In genomic region chr11:46917109-46918086, GRCh38 we compare ENCODE assay signal across 8 cellular contexts.
DNase-seq lines count a peak whose midpoint lies in the region; ATAC-seq and TF ChIP-seq lines count a peak whose summit lies in the region.

No MANE protein-coding gene starts in this region.

- peaks cover 57% of the 10 kb centered on the region for H3K27me3 ChIP-seq in HL-60 (ENCODE audit: insufficient read depth, poor library complexity, severe bottlenecking)

- H3K4me3 ChIP-seq in HL-60 (replicated peaks; ENCODE audit: insufficient read depth, low read length) (peak overlapping the region; percentile 37), iPS-18c (ENCODE audit: insufficient read depth, low read depth, low read length) (peak overlapping the region; percentile 68)

- no peak overlapping the region for H3K27ac ChIP-seq in HL-60 (replicated peaks)

- no peaks in the 10 kb centered on the region for H3K9me3 ChIP-seq in iPS-18c (ENCODE audit: control insufficient read depth, insufficient read depth, low read length)

- TF ChIP-seq CTCF in HL-60 (IDR thresholded peaks at IDR 0.05; ENCODE audit: insufficient read depth, low read length): no peak

- peak; percentile 3 for ATAC-seq in stimulated activated naive CD8-positive, alpha-beta T cell treated with anti-CD3 and anti-CD28 coated beads, Interleukin-15, Interleukin-2, amounts not matched to agents 100 U/mL and 50 U/mL, for 24 hours
- ATAC-seq in GM18909 (IDR thresholded peaks at IDR 0.05; ENCODE audit: poor library complexity, unreplicated experiment): no peak

- in situ Hi-C loops in KBM-7 (cut with MboI; ENCODE audit: low pct_unique_long_range_greater_than_20kb, low sequenced_read_pairs): no loop called here

- DNase-seq in HL-60 (ENCODE audit: low read depth in 1 of 2, low spot score in 1 of 2): no peak
- peak; percentile 31 to 48 for DNase-seq in activated T-cell treated with anti-CD3 and anti-CD28 coated beads, Interleukin-2, amount 50 U/mL, for 48 hours
- no peak for DNase-seq in stimulated activated naive CD8-positive, alpha-beta T cell treated with anti-CD3 and anti-CD28 coated beads, Interleukin-15, Interleukin-2, amounts not matched to agents 100 U/mL and 50 U/mL, for 24 hours
- DNase-seq in SIG-M5 treated with dmso at 0.1 percent for 504 hours (lab: John Stamatoyannopoulos, UW; ENCODE audit: unreplicated experiment): no peak
- no peak for DNase-seq in activated CD4-positive, alpha-beta T cell treated with anti-CD3 and anti-CD28 coated beads, Interleukin-2, amount 50 U/mL, for 4 hours
- no peak for DNase-seq in KBM-7

Comparison
In these comparisons a context has a peak if more than half of its experiments do, and no peak if none do; other contexts are left out.
1. DNase-seq: peak in activated T-cell treated with anti-CD3 and anti-CD28 coated beads, Interleukin-2, amount 50 U/mL, for 48 hours (2 of 2); none in HL-60 (0 of 2), stimulated activated naive CD8-positive, alpha-beta T cell treated with anti-CD3 and anti-CD28 coated beads, Interleukin-15, Interleukin-2, amounts not matched to agents 100 U/mL and 50 U/mL, for 24 hours (single experiment), SIG-M5 treated with dmso at 0.1 percent for 504 hours (single experiment), activated CD4-positive, alpha-beta T cell treated with anti-CD3 and anti-CD28 coated beads, Interleukin-2, amount 50 U/mL, for 4 hours (0 of 2) and KBM-7 (single experiment).